In genomic region chr11:83158965-83159900, GRCh38 we compare ENCODE assay signal across 8 cellular contexts. TPM values are rescaled to one million over a fixed set of nuclear protein-coding genes. Genes with fewer than 3 reads are reported as not detected.
DNase-seq lines count a peak whose midpoint lies in the region; ATAC-seq, FAIRE-seq and TF ChIP-seq lines count a peak whose summit lies in the region.

No MANE protein-coding gene starts in this region.

- H3K9ac ChIP-seq in adipocyte (ENCODE audit: low read length) (peak overlapping the region; percentile 100), HepG2 (ENCODE audit: insufficient read depth, low read depth, low read length) (peak overlapping the region; percentile 96)

- peak overlapping the region; percentile 99 for H3K27ac Mint-ChIP-seq in activated CD8-positive, alpha-beta memory T cell treated with anti-CD3 and anti-CD28 coated beads, Interleukin-2, amount 10 ng/mL, durations not matched to agents 7 days and 5 days

- WGBS in HepG2 (ENCODE audit: low lambda C conversion rate), result 20% methylated on average over 15 of the region's 15 CpGs
- WGBS in thyroid gland, 2 donors, result 18 to 25% methylated on average over 15 of the region's 15 CpGs

- H3K36me3 ChIP-seq in adipocyte (ENCODE audit: control insufficient read depth, insufficient read depth, low read length, severe bottlenecking) (peaks cover 10% of the 10 kb centered on the region), HepG2 (replicated peaks in 1 of 2; ENCODE audit: control insufficient read depth in 1 of 2, insufficient read depth in 2 of 2, low read length in 2 of 2) (no peaks in the 10 kb centered on the region; a peak in 2 of 5 replicates), thyroid gland (peaks cover under 1 to 1% of the 10 kb centered on the region in 2 donors)

- H3K27ac ChIP-seq in HepG2 (ENCODE audit: extremely low read length, insufficient read depth, low read length), result peak overlapping the region; percentile 7
- peak overlapping the region in 2 of 3 donors; percentile 99 for H3K27ac ChIP-seq in thyroid gland

- no peaks in the 10 kb centered on the region for H3K27me3 ChIP-seq in adipocyte (replicated peaks; ENCODE audit: control insufficient read depth, insufficient read depth, low read length)
- H3K27me3 ChIP-seq in HepG2 (ENCODE audit: control insufficient read depth in 1 of 2, insufficient read depth in 2 of 2, low read length in 2 of 2), result no peaks in the 10 kb centered on the region; a peak in 1 of 5 replicates
- H3K27me3 ChIP-seq in thyroid gland, result no peaks in the 10 kb centered on the region

- peak overlapping the region; percentile 83 for H3K4me2 ChIP-seq in HepG2 (ENCODE audit: low read depth, low read length)

- TF ChIP-seq EP300 in HepG2 (IDR thresholded peaks at IDR 0.05; ENCODE audit: low read depth in 2 of 2, low read length in 2 of 2) (no peak), HepG2 (CRISPR knock-in tag; IDR thresholded peaks at IDR 0.05; ENCODE audit: borderline replicate concordance) (no peak)

- intact Hi-C loops in HepG2 (cut with micrococcal nuclease; ENCODE audit: unreplicated experiment) (loop anchor here (5.0 kb wide), 1 partner anchor 152 kb away; no protein-coding TSS in a partner anchor), thyroid gland (cut with DNase I) (loop anchor here (5.0 to 10.0 kb wide), 2 partner anchors 33 to 84 kb away; partner anchors contain the start of genes ANKRD42 and RAB30)

- peaks cover 60% of the 10 kb centered on the region for H3K79me2 ChIP-seq in HepG2 (ENCODE audit: insufficient read depth, low read length)

- H3K9me3 ChIP-seq in adipocyte (ENCODE audit: control insufficient read depth, low read length), result no peaks in the 10 kb centered on the region
- no peaks in the 10 kb centered on the region for H3K9me3 ChIP-seq in HepG2 (ENCODE audit: low read length)
- H3K9me3 ChIP-seq in thyroid gland, result no peaks in the 10 kb centered on the region

- no peaks in the 10 kb centered on the region for H3K9me3 Mint-ChIP-seq in activated CD8-positive, alpha-beta memory T cell treated with anti-CD3 and anti-CD28 coated beads, Interleukin-2, amount 10 ng/mL, durations not matched to agents 7 days and 5 days (ENCODE audit: low read depth)

- peaks cover 33% of the 10 kb centered on the region for H4K20me1 ChIP-seq in HepG2 (ENCODE audit: insufficient read depth, low read length)

- BruUV-seq in HepG2 (replicated peaks; lab: Mats Ljungman, UMichigan), result no TSS peak

- POLR2A ChIA-PET in HepG2 (lab: Yijun Ruan, JAX), result interaction anchor here (1.4 to 2.1 kb wide), 2 partner anchors 34 to 67 kb away, joined by 3 to 12 read pairs; partner anchors contain the start of gene ANKRD42

- H3K27me3 Mint-ChIP-seq in activated CD8-positive, alpha-beta memory T cell treated with anti-CD3 and anti-CD28 coated beads, Interleukin-2, amount 10 ng/mL, durations not matched to agents 7 days and 5 days, result no peaks in the 10 kb centered on the region

- H3K36me3 Mint-ChIP-seq in activated CD8-positive, alpha-beta memory T cell treated with anti-CD3 and anti-CD28 coated beads, Interleukin-2, amount 10 ng/mL, durations not matched to agents 7 days and 5 days, result peaks cover 46% of the 10 kb centered on the region

- TF ChIP-seq RAD21 in HepG2 (CRISPR knock-in tag; IDR thresholded peaks at IDR 0.05), result no peak

- no peak for FAIRE-seq in HepG2 (lab: Jason Lieb, UNC)

- CTCF ChIA-PET in activated CD8-positive, alpha-beta memory T cell treated with anti-CD3 and anti-CD28 coated beads, Interleukin-2, amount 10 ng/mL, durations not matched to agents 7 days and 5 days (lab: Charles Lee), result interaction anchor here (0.7 to 2.2 kb wide), 6 partner anchors 22 to 258 kb away, joined by 3 to 5 read pairs (median 4); partner anchors contain the start of gene DDIAS
- CTCF ChIA-PET in HepG2 (lab: Yijun Ruan, JAX; ENCODE audit: low intra/inter-chr PET ratio, low total read pairs), result no interaction called here

- peaks cover 47% of the 10 kb centered on the region for H3K4me1 Mint-ChIP-seq in activated CD8-positive, alpha-beta memory T cell treated with anti-CD3 and anti-CD28 coated beads, Interleukin-2, amount 10 ng/mL, durations not matched to agents 7 days and 5 days

- peak overlapping the region; percentile 100 for H3K4me3 ChIP-seq in adipocyte (ENCODE audit: low read length)
- H3K4me3 ChIP-seq in HepG2 (replicated peaks in 1 of 3; ENCODE audit: insufficient read depth in 1 of 3, low read depth in 2 of 3, low read length in 3 of 3), result peak overlapping the region; percentile 79 to 100 (median 93)
- H3K4me3 ChIP-seq in thyroid gland (replicated peaks in 1 of 3), result peak overlapping the region in 2 of 3 donors; percentile 91 to 97

- DNase-seq in activated CD8-positive, alpha-beta memory T cell treated with anti-CD3 and anti-CD28 coated beads, Interleukin-2, amount 10 ng/mL, durations not matched to agents 7 days and 5 days, result no peak
- DNase-seq in activated CD8-positive, alpha-beta memory T cell treated with anti-CD3 and anti-CD28 coated beads for 24 hours, result no peak
- peak; percentile 26 for DNase-seq in adipocyte (ENCODE audit: low read depth)
- DNase-seq in HepG2 (ENCODE audit: low spot score), result no peak
- no peak for DNase-seq in thyroid gland

- H2AFZ ChIP-seq in HepG2 (ENCODE audit: low read length), result no peak overlapping the region

- H3K4me1 ChIP-seq in adipocyte (ENCODE audit: control insufficient read depth, insufficient read depth, low read length), result peaks cover 23% of the 10 kb centered on the region
- peaks cover 44% of the 10 kb centered on the region for H3K4me1 ChIP-seq in HepG2 (ENCODE audit: insufficient read depth, low read length)
- H3K4me1 ChIP-seq in thyroid gland, result peaks cover 17 to 28% of the 10 kb centered on the region in 2 donors

- no peak for TF ChIP-seq POLR2A in HepG2 (IDR thresholded peaks at IDR 0.05; ENCODE audit: insufficient read depth in 1 of 2, low read depth in 2 of 2, low read length in 2 of 2)
- no peak for TF ChIP-seq POLR2A in thyroid gland (IDR thresholded peaks at IDR 0.05)

- no peak for ATAC-seq in activated CD8-positive, alpha-beta memory T cell treated with anti-CD3 and anti-CD28 coated beads, Interleukin-2, amount 10 ng/mL, durations not matched to agents 7 days and 5 days
- ATAC-seq in HepG2, result no peak
- no peak for ATAC-seq in HG03159 (IDR thresholded peaks at IDR 0.05; ENCODE audit: unreplicated experiment)
- ATAC-seq in GM21529 (IDR thresholded peaks at IDR 0.05; ENCODE audit: unreplicated experiment), result no peak
- ATAC-seq in HG03565 (IDR thresholded peaks at IDR 0.05; ENCODE audit: unreplicated experiment), result no peak

- H3K4me3 Mint-ChIP-seq in activated CD8-positive, alpha-beta memory T cell treated with anti-CD3 and anti-CD28 coated beads, Interleukin-2, amount 10 ng/mL, durations not matched to agents 7 days and 5 days, result peak overlapping the region; percentile 100

- TF ChIP-seq CTCF in HepG2 (CRISPR knock-in tag; IDR thresholded peaks at IDR 0.05), result no peak
- no peak for TF ChIP-seq CTCF in thyroid gland (IDR thresholded peaks at IDR 0.05)

- in situ Hi-C loops in HepG2 (cut with HindIII; ENCODE audit: extremely low pct_ligation_motif_present, low pct_unique_long_range_greater_than_20kb), result loop anchor here (5.0 kb wide), 1 partner anchor 72 kb away; no protein-coding TSS in a partner anchor

RNA-seq across cellular contexts. Expression of gene PCF11, which starts 2.3 kb away (rescaled TPM):
- 10 to 100 TPM; 71.6 to 85.0 TPM for total RNA-seq in activated CD8-positive, alpha-beta memory T cell treated with anti-CD3 and anti-CD28 coated beads, Interleukin-2, amount 10 ng/mL, durations not matched to agents 7 days and 5 days
- total RNA-seq in HepG2 (2016; rRNA removed; fragmentation: Illumina TruSeq; extraction: Trizol) (43.1 and 47.7 TPM in 2 replicates), thyroid gland (100 to 1,000 TPM in 3 of 4 donors, 10 to 100 TPM in 1; 77.2 to 168 (median 112) TPM)
- total RNA-seq in HepG2 (2016; cell fraction: cytosol; rRNA removed; fragmentation: Illumina TruSeq; extraction: Trizol; ENCODE audit: low read depth), result 3.9 and 5.6 TPM in 2 replicates
- 41.6 and 49.1 TPM in 2 replicates for total RNA-seq in HepG2 (2016; cell fraction: insoluble cytoplasmic fraction; rRNA removed; fragmentation: Illumina TruSeq; extraction: Trizol)
- total RNA-seq in HepG2 (2016; cell fraction: membrane; rRNA removed; fragmentation: Illumina TruSeq; extraction: Trizol), result 14.1 and 19.4 TPM in 2 replicates
- 95.0 and 105 TPM in 2 replicates for total RNA-seq in HepG2 (2016; cell fraction: nucleus; rRNA removed; fragmentation: Illumina TruSeq; extraction: Trizol)
- 37.3 and 40.3 TPM in 2 replicates for polyA plus RNA-seq in HepG2 (2011; rRNA removed)
- 18.8 and 21.4 TPM in 2 replicates for polyA plus RNA-seq in HepG2 (2011; cell fraction: cytosol; rRNA removed)
- 99.2 and 102 TPM in 2 replicates for polyA plus RNA-seq in HepG2 (2011; cell fraction: nucleus; rRNA removed)
- polyA plus RNA-seq in HepG2 (2012), result 29.5 and 35.9 TPM in 2 replicates
- 2.8 and 2.9 TPM in 2 replicates for polyA plus RNA-seq in HepG2 (2016; cell fraction: cytosol; fragmentation: Illumina TruSeq; extraction: Trizol; ENCODE audit: low read depth)
- polyA plus RNA-seq in HepG2 (2016; cell fraction: insoluble cytoplasmic fraction; fragmentation: Illumina TruSeq; extraction: Trizol; ENCODE audit: low read depth), result 27.5 and 31.2 TPM in 2 replicates
- polyA plus RNA-seq in HepG2 (2016; cell fraction: membrane; fragmentation: Illumina TruSeq; extraction: Trizol; ENCODE audit: low read depth), result 7.3 and 8.2 TPM in 2 replicates
- 101 and 108 TPM in 2 replicates for polyA plus RNA-seq in HepG2 (2016; cell fraction: nucleus; fragmentation: Illumina TruSeq; extraction: Trizol; ENCODE audit: insufficient read depth, low read depth)
- 31.9 and 52.6 TPM in 2 replicates for polyA minus RNA-seq in HepG2 (2011; rRNA and poly(A)+ RNA removed; ENCODE audit: low replicate concordance)
- 16.3 and 17.7 TPM in 2 replicates for polyA minus RNA-seq in HepG2 (2011; cell fraction: cytosol; rRNA and poly(A)+ RNA removed)
- polyA minus RNA-seq in HepG2 (2011; cell fraction: nucleus; rRNA and poly(A)+ RNA removed), result 150 and 158 TPM in 2 replicates

RNA-seq across cellular contexts. Expression of gene ANKRD42, which starts 34.3 kb away (rescaled TPM):
- 1 to 10 TPM; 1.6 to 1.9 TPM for total RNA-seq in activated CD8-positive, alpha-beta memory T cell treated with anti-CD3 and anti-CD28 coated beads, Interleukin-2, amount 10 ng/mL, durations not matched to agents 7 days and 5 days
- total RNA-seq in HepG2 (2016; rRNA removed; fragmentation: Illumina TruSeq; extraction: Trizol) (3.7 and 3.8 TPM in 2 replicates), thyroid gland (10 to 100 TPM; 25.8 to 31.3 (median 30.1) TPM)
- 1.2 and 2.2 TPM in 2 replicates for total RNA-seq in HepG2 (2016; cell fraction: cytosol; rRNA removed; fragmentation: Illumina TruSeq; extraction: Trizol; ENCODE audit: low read depth)
- 2.7 and 3.8 TPM in 2 replicates for total RNA-seq in HepG2 (2016; cell fraction: insoluble cytoplasmic fraction; rRNA removed; fragmentation: Illumina TruSeq; extraction: Trizol)
- 2.2 and 2.5 TPM in 2 replicates for total RNA-seq in HepG2 (2016; cell fraction: membrane; rRNA removed; fragmentation: Illumina TruSeq; extraction: Trizol)
- 2.9 and 3.5 TPM in 2 replicates for total RNA-seq in HepG2 (2016; cell fraction: nucleus; rRNA removed; fragmentation: Illumina TruSeq; extraction: Trizol)
- polyA plus RNA-seq in HepG2 (2011; rRNA removed), result 2.2 and 2.4 TPM in 2 replicates
- 1.1 and 1.6 TPM in 2 replicates for polyA plus RNA-seq in HepG2 (2011; cell fraction: cytosol; rRNA removed)
- polyA plus RNA-seq in HepG2 (2011; cell fraction: nucleus; rRNA removed), result 1.2 and 1.9 TPM in 2 replicates
- 1.7 and 1.8 TPM in 2 replicates for polyA plus RNA-seq in HepG2 (2012)
- 0.21 and 0.26 TPM in 2 replicates for polyA plus RNA-seq in HepG2 (2016; cell fraction: cytosol; fragmentation: Illumina TruSeq; extraction: Trizol; ENCODE audit: low read depth)
- 3.8 and 4.2 TPM in 2 replicates for polyA plus RNA-seq in HepG2 (2016; cell fraction: insoluble cytoplasmic fraction; fragmentation: Illumina TruSeq; extraction: Trizol; ENCODE audit: low read depth)
- polyA plus RNA-seq in HepG2 (2016; cell fraction: membrane; fragmentation: Illumina TruSeq; extraction: Trizol; ENCODE audit: low read depth), result 0.85 TPM in 2 replicates
- 4.0 and 4.6 TPM in 2 replicates for polyA plus RNA-seq in HepG2 (2016; cell fraction: nucleus; fragmentation: Illumina TruSeq; extraction: Trizol; ENCODE audit: insufficient read depth, low read depth)
- polyA minus RNA-seq in HepG2 (2011; rRNA and poly(A)+ RNA removed; ENCODE audit: low replicate concordance), result 1.6 and 7.6 TPM in 2 replicates
- 1.8 and 3.0 TPM in 2 replicates for polyA minus RNA-seq in HepG2 (2011; cell fraction: cytosol; rRNA and poly(A)+ RNA removed)
- 1.5 TPM in 2 replicates for polyA minus RNA-seq in HepG2 (2011; cell fraction: nucleus; rRNA and poly(A)+ RNA removed)
